In genomic region chr10:48523212-48523819, GRCh38 we compare ENCODE assay signal across 8 cellular contexts.
A peak's percentile ranks its signal among the peaks of the same experiment; 100 is the strongest.
DNase-seq lines count a peak whose midpoint lies in the region; ATAC-seq and TF ChIP-seq lines count a peak whose summit lies in the region.

No MANE protein-coding gene starts in this region.

- H3K4me3 ChIP-seq in GM08714 (ENCODE audit: low read length) (peak overlapping the region; percentile 37; the same call in 1 of the 2 replicates), adipocyte (ENCODE audit: low read length) (peak overlapping the region; percentile 78), retinal pigment epithelial cell (ENCODE audit: low read length) (peak overlapping the region; percentile 58)

- peak overlapping the region; percentile 70 for H3K9ac ChIP-seq in adipocyte (ENCODE audit: low read length)

- no peaks in the 10 kb centered on the region for H3K9me3 ChIP-seq in adipocyte (ENCODE audit: control insufficient read depth, low read length)

- H3K36me3 ChIP-seq in adipocyte (ENCODE audit: control insufficient read depth, insufficient read depth, low read length, severe bottlenecking) = no peaks in the 10 kb centered on the region

- DNase-seq in adipocyte (ENCODE audit: low read depth) = peak; percentile 92
- peak; percentile 95 for DNase-seq in hepatic stellate cell (ENCODE audit: low spot score)
- DNase-seq in retinal pigment epithelial cell (ENCODE audit: low read depth) = peak; percentile 58
- no peak for DNase-seq in activated CD4-positive, alpha-beta T cell treated with anti-CD3 and anti-CD28 coated beads for 1 hour
- DNase-seq in DMS114 treated with DMSO at 0.1 percent for 48 hours (lab: John Stamatoyannopoulos, UW; ENCODE audit: unreplicated experiment) = no peak
- DNase-seq in hippocampal formation (lab: John Stamatoyannopoulos, UW) = no peak

- H3K4me1 ChIP-seq in adipocyte (ENCODE audit: control insufficient read depth, insufficient read depth, low read length) = peaks cover 44% of the 10 kb centered on the region

- TF ChIP-seq CTCF in retinal pigment epithelial cell (conservative IDR thresholded peaks at IDR 0.05; ENCODE audit: low read depth, low read length) = no peak

- H3K27me3 ChIP-seq in adipocyte (replicated peaks; ENCODE audit: control insufficient read depth, insufficient read depth, low read length) = no peaks in the 10 kb centered on the region

- no peak for ATAC-seq in HG03095 (IDR thresholded peaks at IDR 0.05; ENCODE audit: unreplicated experiment)

Comparison
In these comparisons a context has a peak if more than half of its experiments do, and no peak if none do; other contexts are left out.
1. DNase-seq: peak in adipocyte (single experiment), hepatic stellate cell (single experiment) and retinal pigment epithelial cell (single experiment); none in activated CD4-positive, alpha-beta T cell treated with anti-CD3 and anti-CD28 coated beads for 1 hour (single experiment), DMS114 treated with DMSO at 0.1 percent for 48 hours (single experiment) and hippocampal formation (0 of 2).
2. Peak in every context shown above with its lines, with median percentiles within 50 percentile points of each other: H3K4me3 ChIP-seq.